ENCODE assay signal across 9 cellular contexts in genomic region chrX:120755066-120755846, GRCh38.
DNase-seq lines count a peak whose midpoint lies in the region; ATAC-seq and TF ChIP-seq lines count a peak whose summit lies in the region.
"Had no signal": no experiment of that assay in that cellular context is flagged by ENCODE, and none has a peak within 500 bp of the region (broad histone marks: within the 10 kb centered on the region; RNA-seq: fewer than 3 reads in every experiment).

No MANE protein-coding gene starts in this region.

- no peaks in the 10 kb centered on the region for H3K27me3 Mint-ChIP-seq in activated naive CD8-positive, alpha-beta T cell treated with anti-CD3 and anti-CD28 coated beads, Interleukin-2, amount 50 U/mL, for 24 hours

- no peaks in the 10 kb centered on the region for H3K9me2 ChIP-seq in Karpas-422 (replicated peaks; ENCODE audit: insufficient read depth, low read length)

- no peaks in the 10 kb centered on the region for H3K79me2 ChIP-seq in Karpas-422 (ENCODE audit: low read length)

- H3K27ac Mint-ChIP-seq in activated naive CD8-positive, alpha-beta T cell treated with anti-CD3 and anti-CD28 coated beads, Interleukin-2, amount 50 U/mL, for 24 hours = peak overlapping the region; percentile 35
- H3K27ac Mint-ChIP-seq: endodermal cell had no signal

- peak overlapping the region; percentile 93 for H3K27ac ChIP-seq in Karpas-422 (ENCODE audit: low read length)

- H3K4me3 Mint-ChIP-seq in activated naive CD8-positive, alpha-beta T cell treated with anti-CD3 and anti-CD28 coated beads, Interleukin-2, amount 50 U/mL, for 24 hours = no peak overlapping the region
- H3K4me3 Mint-ChIP-seq: endodermal cell had no signal

- peak overlapping the region; percentile 71 for H3K9ac ChIP-seq in Karpas-422 (ENCODE audit: low read length)

- peak overlapping the region; percentile 66 for H3K4me2 ChIP-seq in Karpas-422 (ENCODE audit: low read depth, low read length, poor library complexity, severe bottlenecking)

- H3K27me3 ChIP-seq in Karpas-422 (ENCODE audit: low read length) = no peaks in the 10 kb centered on the region

- no peaks in the 10 kb centered on the region for H3K36me3 ChIP-seq in Karpas-422 (ENCODE audit: insufficient read depth, low read length)

- no peaks in the 10 kb centered on the region for H3K9me3 ChIP-seq in Karpas-422 (ENCODE audit: low read length)

- peak; percentile 75 for DNase-seq in Karpas-422
- DNase-seq in activated naive CD8-positive, alpha-beta T cell treated with anti-CD3 and anti-CD28 coated beads, Interleukin-2, amount 50 U/mL, for 24 hours = no peak
- DNase-seq in dedifferentiated amniotic fluid mesenchymal stem cell (ENCODE audit: extremely low spot score) = no peak
- DNase-seq in ecto neural progenitor cell (ENCODE audit: low spot score) = no peak
- no peak for DNase-seq in HT-29 (ENCODE audit: low spot score)
- DNase-seq: endodermal cell had no signal

- no peaks in the 10 kb centered on the region for H3K36me3 Mint-ChIP-seq in activated naive CD8-positive, alpha-beta T cell treated with anti-CD3 and anti-CD28 coated beads, Interleukin-2, amount 50 U/mL, for 24 hours (ENCODE audit: low read depth)

- H4K20me1 ChIP-seq in Karpas-422 (ENCODE audit: insufficient read depth, low read depth, low read length) = no peaks in the 10 kb centered on the region

- peaks cover 51% of the 10 kb centered on the region for H3K4me1 Mint-ChIP-seq in activated naive CD8-positive, alpha-beta T cell treated with anti-CD3 and anti-CD28 coated beads, Interleukin-2, amount 50 U/mL, for 24 hours

- H3K9me3 Mint-ChIP-seq in activated naive CD8-positive, alpha-beta T cell treated with anti-CD3 and anti-CD28 coated beads, Interleukin-2, amount 50 U/mL, for 24 hours = no peaks in the 10 kb centered on the region

- no peak overlapping the region for H2AFZ ChIP-seq in Karpas-422 (ENCODE audit: low read length)

- H3K4me3 ChIP-seq in Karpas-422 (ENCODE audit: low read length) = peak overlapping the region; percentile 46

- no peak for TF ChIP-seq POLR2A in GM18505 (IDR thresholded peaks at IDR 0.05; ENCODE audit: borderline replicate concordance, extremely low read depth, insufficient read depth, insufficient read length)

- ATAC-seq in GM18505 (IDR thresholded peaks at IDR 0.05; ENCODE audit: unreplicated experiment) = peak; percentile 64
- ATAC-seq in GM21576 (IDR thresholded peaks at IDR 0.05; ENCODE audit: unreplicated experiment) = peak; percentile 58
- no peak for ATAC-seq in activated naive CD8-positive, alpha-beta T cell treated with anti-CD3 and anti-CD28 coated beads, Interleukin-2, amount 50 U/mL, for 24 hours
- no peak for ATAC-seq in HG03108 (IDR thresholded peaks at IDR 0.05; ENCODE audit: unreplicated experiment)

- H3K4me1 ChIP-seq in Karpas-422 (ENCODE audit: low read length) = peaks cover 95% of the 10 kb centered on the region

Comparison
In these comparisons a context has a peak if more than half of its experiments do, and no peak if none do; other contexts are left out.
1. ATAC-seq: peak in GM18505 (single experiment) and GM21576 (single experiment); none in activated naive CD8-positive, alpha-beta T cell treated with anti-CD3 and anti-CD28 coated beads, Interleukin-2, amount 50 U/mL, for 24 hours (single experiment) and HG03108 (single experiment).